In genomic region chr1:113630340-113631327, GRCh38 we compare ENCODE assay signal across 20 cellular contexts.
"Had no signal": no experiment of that assay in that cellular context is flagged by ENCODE, and none has a peak within 500 bp of the region (broad histone marks: within the 10 kb centered on the region; RNA-seq: fewer than 3 reads in every experiment).

No MANE protein-coding gene starts in this region.

- H3K27me3 Mint-ChIP-seq: brain; stimulated activated naive CD8-positive, alpha-beta T cell treated with anti-CD3 and anti-CD28 coated beads, Interleukin-15, amount 100 ng/mL, for 72 hours; T-cell had no signal

- H3K4me3 ChIP-seq: colonic mucosa, left lung, psoas muscle, suprapubic skin, transverse colon had no signal

- ATAC-seq: left lung; psoas muscle; right cardiac atrium; SK-N-SH treated with all-trans-retinoic acid at 6 μM for 48 hours; stimulated activated naive CD8-positive, alpha-beta T cell treated with anti-CD3 and anti-CD28 coated beads, Interleukin-15, amount 100 ng/mL, for 72 hours; T-cell had no signal

- H3K4me1 ChIP-seq: colonic mucosa, left lung, psoas muscle, suprapubic skin, transverse colon had no signal

- H3K9me3 ChIP-seq: colonic mucosa had no signal

- H3K4me1 Mint-ChIP-seq: activated naive CD8-positive, alpha-beta T cell treated with anti-CD3 and anti-CD28 coated beads, Interleukin-2, amount 10 ng/mL, durations not matched to agents 7 days and 5 days; brain; central memory CD8-positive, alpha-beta T cell; stimulated activated naive CD8-positive, alpha-beta T cell treated with anti-CD3 and anti-CD28 coated beads, Interleukin-15, amount 100 ng/mL, for 72 hours; T-cell had no signal

- H3K36me3 ChIP-seq: colonic mucosa had no signal

- DNase-seq: activated CD4-positive, alpha-beta T cell treated with anti-CD3 and anti-CD28 coated beads for 1 hour; activated gamma-delta T cell treated with Interleukin-2 at 50 U/mL for 16 hours; activated naive CD8-positive, alpha-beta T cell treated with anti-CD3 and anti-CD28 coated beads, Interleukin-2, amount 10 ng/mL, durations not matched to agents 7 days and 5 days; colonic mucosa; erythroblast; foreskin melanocyte; head of caudate nucleus; left lung; psoas muscle; right cardiac atrium; small intestine; stimulated activated CD4-positive, alpha-beta T cell treated with anti-CD3 and anti-CD28 coated beads, Interleukin-4, amount 100 ng/mL, for 1 hour; stimulated activated naive CD8-positive, alpha-beta T cell treated with anti-CD3 and anti-CD28 coated beads, Interleukin-15, amount 100 ng/mL, for 72 hours; T-cell; transverse colon had no signal

- H3K4me3 Mint-ChIP-seq: activated naive CD8-positive, alpha-beta T cell treated with anti-CD3 and anti-CD28 coated beads, Interleukin-2, amount 10 ng/mL, durations not matched to agents 7 days and 5 days; activated T-helper 1 cell treated with anti-CD3 and anti-CD28 coated beads, Interleukin-12 subunit alpha, Interleukin-12 subunit beta, Interleukin-2, Interleukin-4 antibody, amounts not matched to agents 30 ng/mL and 10 ng/mL and 1 ng/mL, durations not matched to agents 14 hours and 24 hours and 36 hours; brain; central memory CD8-positive, alpha-beta T cell; stimulated activated naive CD8-positive, alpha-beta T cell treated with anti-CD3 and anti-CD28 coated beads, Interleukin-15, amount 100 ng/mL, for 72 hours; T-cell had no signal

- H3K27me3 ChIP-seq: colonic mucosa, left lung, suprapubic skin, transverse colon had no signal

- H3K27ac ChIP-seq: colonic mucosa, left lung, psoas muscle, suprapubic skin, transverse colon had no signal

- H3K27ac Mint-ChIP-seq: activated naive CD8-positive, alpha-beta T cell treated with anti-CD3 and anti-CD28 coated beads, Interleukin-2, amount 10 ng/mL, durations not matched to agents 7 days and 5 days; activated T-helper 1 cell treated with anti-CD3 and anti-CD28 coated beads, Interleukin-12 subunit alpha, Interleukin-12 subunit beta, Interleukin-2, Interleukin-4 antibody, amounts not matched to agents 30 ng/mL and 10 ng/mL and 1 ng/mL, durations not matched to agents 14 hours and 24 hours and 36 hours; brain; T-cell had no signal
